8 cellular contexts compared by ENCODE assay signal in genomic region chr12:1127021-1127420, GRCh38.
"Had no signal": no experiment of that assay in that cellular context is flagged by ENCODE, and none has a peak within 500 bp of the region (broad histone marks: within the 10 kb centered on the region; RNA-seq: fewer than 3 reads in every experiment).

No MANE protein-coding gene starts in this region.

- ATAC-seq: GM12878 had no signal

- FAIRE-seq: G401.6, GM12878, GM12891, GM12892, GM18507, GM19239 had no signal

- DNase-seq: GDM1, GF-D8 had no signal

- H3K4me3 ChIP-seq: GM12878 had no signal
